ENCODE assay signal across 39 cellular contexts in genomic region chr2:208090420-208090819, GRCh38. TPM values are rescaled to one million over a fixed set of nuclear protein-coding genes. Genes with fewer than 3 reads are reported as not detected.
"Had no signal": no experiment of that assay in that cellular context is flagged by ENCODE, and none has a peak within 500 bp of the region (broad histone marks: within the 10 kb centered on the region; RNA-seq: fewer than 3 reads in every experiment).

No MANE protein-coding gene starts in this region.

- H3K9me3 ChIP-seq: MG63 had no signal

- H3K4me3 ChIP-seq: MG63 had no signal

- H3K36me3 ChIP-seq: MG63 had no signal

- DNase-seq: Karpas-422, Kasumi-1, MG63, MM.1S, MV-4-11, NCI-H1048, NCI-H1092, NCI-H1092 treated with DMSO at 0.1 percent for 48 hours, NCI-H1105, NCI-H1105 treated with DMSO at 0.1 percent for 48 hours, NCI-H1417, NCI-H1417 treated with DMSO at 0.1 percent for 48 hours, NCI-H1436, NCI-H1436 treated with DMSO at 0.1 percent for 48 hours, NCI-H146, NCI-H1694, NCI-H1694 treated with DMSO at 0.1 percent for 48 hours, NCI-H187, NCI-H187 treated with DMSO at 0.1 percent for 48 hours, NCI-H1930, NCI-H2029, NCI-H2029 treated with DMSO at 0.1 percent for 48 hours, NCI-H2081, NCI-H2081 treated with DMSO at 0.1 percent for 48 hours, NCI-H2107, NCI-H2171, NCI-H2171 treated with DMSO at 0.1 percent for 48 hours, NCI-H2227 treated with DMSO at 0.1 percent for 48 hours, NCI-H226, NCI-H345, NCI-H446, NCI-H446 treated with DMSO at 0.1 percent for 48 hours, NCI-H510A, NCI-H510A treated with DMSO at 0.1 percent for 48 hours, NCI-H524 had no signal

- H3K27me3 ChIP-seq: MG63 had no signal

RNA-seq across cellular contexts. Expression of gene CRYGD, which starts 33.9 kb away (rescaled TPM):
- total RNA-seq: LHCN-M2, M059J, MCF 10A, NCI-H460 had no signal

RNA-seq across cellular contexts. Expression of gene CRYGC, which starts 39.2 kb away (rescaled TPM):
- total RNA-seq: LHCN-M2, M059J, MCF 10A, NCI-H460 had no signal

RNA-seq across cellular contexts. Expression of gene CRYGB, which starts 55.5 kb away (rescaled TPM):
- total RNA-seq: LHCN-M2, M059J, MCF 10A, NCI-H460 had no signal
